ENCODE assay signal across 16 cellular contexts in the genomic region with DNA sequence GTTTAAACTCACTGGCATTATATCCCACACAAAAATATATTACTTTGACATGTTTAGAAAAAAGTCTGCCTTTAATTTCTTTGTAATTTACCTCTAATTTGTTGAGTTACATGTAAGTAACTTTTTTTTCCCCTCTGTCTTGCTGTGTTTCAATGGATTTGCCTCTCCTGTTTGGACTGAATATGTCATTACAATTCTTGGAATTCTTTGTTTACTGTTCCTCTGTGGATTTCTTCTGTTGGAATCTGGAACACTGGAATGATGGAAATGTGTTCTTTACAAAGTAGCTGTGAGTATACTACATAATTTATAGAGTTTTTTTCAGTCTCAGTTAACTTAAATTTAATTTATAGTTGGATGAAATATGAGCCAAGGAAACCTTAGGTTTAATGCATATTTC. TPM values are rescaled to one million over a fixed set of nuclear protein-coding genes. Genes with fewer than 3 reads are reported as not detected.
DNase-seq lines count a peak whose midpoint lies in the region; ATAC-seq and TF ChIP-seq lines count a peak whose summit lies in the region.
"Had no signal": no experiment of that assay in that cellular context is flagged by ENCODE, and none has a peak within 500 bp of the region (broad histone marks: within the 10 kb centered on the region; RNA-seq: fewer than 3 reads in every experiment).

No MANE protein-coding gene starts in this region.

- TF ChIP-seq CTCF in GM23338 (conservative IDR thresholded peaks at IDR 0.05; ENCODE audit: low read depth in 2 of 2) (no peak), SU-DHL-6 (IDR thresholded peaks at IDR 0.05; ENCODE audit: insufficient read depth, low read length, poor library complexity, severe bottlenecking) (no peak), sigmoid colon (IDR thresholded peaks at IDR 0.05) (no peak)

- H3K36me3 Mint-ChIP-seq in GM23338 (ENCODE audit: low read depth) = peaks cover 10% of the 10 kb centered on the region; the same call in 1 of the 3 replicates

- no peak overlapping the region for H3K27ac ChIP-seq in GM23338 (ENCODE audit: low read depth)
- H3K27ac ChIP-seq in SU-DHL-6 (ENCODE audit: low read depth, low read length) = peak overlapping the region; percentile 3; the same call in 1 of the 2 replicates
- peak overlapping the region in 3 of 4 donors; percentile 4 to 35 (median 5) for H3K27ac ChIP-seq in sigmoid colon
- H3K27ac ChIP-seq: esophagus squamous epithelium, stomach had no signal

- no peaks in the 10 kb centered on the region for H3K9me3 Mint-ChIP-seq in GM23338
- H3K9me3 Mint-ChIP-seq: activated B cell treated with CpG ODN at 0.5 μM for 24 hours had no signal

- intact Hi-C loops in sigmoid colon (cut with DNase I) = no loop called here

- H3K27me3 ChIP-seq in GM23338 (ENCODE audit: insufficient read depth) (no peaks in the 10 kb centered on the region), SU-DHL-6 (ENCODE audit: low read length) (no peaks in the 10 kb centered on the region), sigmoid colon (no peaks in the 10 kb centered on the region)
- H3K27me3 ChIP-seq: esophagus squamous epithelium, stomach had no signal

- H3K4me2 ChIP-seq in GM23338 = no peak overlapping the region
- H3K4me2 ChIP-seq in SU-DHL-6 (ENCODE audit: low read depth, low read length, poor library complexity, severe bottlenecking) = no peak overlapping the region

- H3K36me3 ChIP-seq in GM23338 (ENCODE audit: insufficient read depth) (peaks cover 8% of the 10 kb centered on the region; the same call in 1 of the 2 replicates), SU-DHL-6 (ENCODE audit: low read length) (peaks cover 49% of the 10 kb centered on the region), sigmoid colon (peaks cover 0 to 16% (median 0%) of the 10 kb centered on the region in 4 donors)

- H3K9me2 ChIP-seq in GM23338 (ENCODE audit: insufficient read depth) = no peaks in the 10 kb centered on the region
- H3K9me2 ChIP-seq in SU-DHL-6 (replicated peaks; ENCODE audit: insufficient read depth, low read length) = no peaks in the 10 kb centered on the region

- H4K20me1 ChIP-seq in GM23338 (replicated peaks; ENCODE audit: insufficient read depth) = peaks cover 9% of the 10 kb centered on the region; the same call in 1 of the 2 replicates
- peaks cover 53% of the 10 kb centered on the region for H4K20me1 ChIP-seq in SU-DHL-6 (ENCODE audit: low read depth, low read length)

- no peak for TF ChIP-seq POLR2A in sigmoid colon (IDR thresholded peaks at IDR 0.05)

- H3K4me1 Mint-ChIP-seq in GM23338 = peaks cover 24% of the 10 kb centered on the region

- H3K4me3 ChIP-seq in GM23338 (no peak overlapping the region), SU-DHL-6 (ENCODE audit: insufficient read depth, low read length, poor library complexity, severe bottlenecking) (no peak overlapping the region), sigmoid colon (no peak overlapping the region)
- H3K4me3 ChIP-seq: esophagus squamous epithelium, stomach had no signal

- H3K4me1 ChIP-seq in GM23338 (ENCODE audit: insufficient read depth) (peaks cover 14% of the 10 kb centered on the region), sigmoid colon (peaks cover 0 to 67% (median 48%) of the 10 kb centered on the region in 4 donors)

- ATAC-seq in GM23338 = no peak

- H3K79me2 ChIP-seq in GM23338 (replicated peaks; ENCODE audit: insufficient read depth) (peaks cover 93% of the 10 kb centered on the region), SU-DHL-6 (ENCODE audit: insufficient read depth, low read length) (peaks cover 100% of the 10 kb centered on the region)

- peak overlapping the region; percentile 28 for H3K27ac Mint-ChIP-seq in GM23338
- H3K27ac Mint-ChIP-seq: activated B cell treated with CpG ODN at 0.5 μM for 24 hours had no signal

- DNase-seq in GM23338 (ENCODE audit: low spot score) (no peak), hepatic stellate cell (ENCODE audit: low spot score) (peak; percentile 7), sigmoid colon (no peak), NCI-H1417 (lab: John Stamatoyannopoulos, UW) (no peak), SW 1271 (lab: John Stamatoyannopoulos, UW) (no peak)
- DNase-seq in activated CD4-positive, CD25-positive, alpha-beta regulatory T cell treated with anti-CD3 and anti-CD28 coated beads, Interleukin-2, amount 50 U/mL, for 72 hours = no peak
- DNase-seq: activated B cell treated with CpG ODN at 0.5 μM for 24 hours; activated T-cell treated with anti-CD3 and anti-CD28 coated beads, Interleukin-2, amount 50 U/mL, for 24 hours; DMS 273 treated with DMSO at 0.1 percent for 48 hours; esophagus squamous epithelium; NCI-H1092; NCI-H524 treated with DMSO at 0.1 percent for 48 hours; occipital lobe; stimulated activated CD4-positive, alpha-beta T cell treated with anti-CD3 and anti-CD28 coated beads, Interleukin-4, amount 100 ng/mL, for 1 hour; stomach had no signal

- no peaks in the 10 kb centered on the region for H3K27me3 Mint-ChIP-seq in GM23338 (ENCODE audit: insufficient read depth, low read depth, poor library complexity)
- H3K27me3 Mint-ChIP-seq: activated B cell treated with CpG ODN at 0.5 μM for 24 hours; activated T-cell treated with anti-CD3 and anti-CD28 coated beads, Interleukin-2, amount 50 U/mL, for 24 hours had no signal

- H2AFZ ChIP-seq in GM23338 (no peak overlapping the region), SU-DHL-6 (ENCODE audit: low read depth, low read length, severe bottlenecking) (no peak overlapping the region)

- no peaks in the 10 kb centered on the region for H3K9me3 ChIP-seq in SU-DHL-6 (ENCODE audit: insufficient read depth, low read length)
- H3K9me3 ChIP-seq in sigmoid colon = no peaks in the 10 kb centered on the region
- H3K9me3 ChIP-seq: esophagus squamous epithelium, stomach had no signal

- no peak overlapping the region for H3K4me3 Mint-ChIP-seq in GM23338
- H3K4me3 Mint-ChIP-seq: activated B cell treated with CpG ODN at 0.5 μM for 24 hours; activated T-cell treated with anti-CD3 and anti-CD28 coated beads, Interleukin-2, amount 50 U/mL, for 24 hours had no signal

- no peak overlapping the region for H3K9ac ChIP-seq in SU-DHL-6 (ENCODE audit: low read length)

- no peak for TF ChIP-seq EP300 in sigmoid colon (IDR thresholded peaks at IDR 0.05)

- H3F3A ChIP-seq in GM23338 (replicated peaks; ENCODE audit: low read depth) (no peaks in the 10 kb centered on the region), SU-DHL-6 (ENCODE audit: insufficient read depth) (peaks cover 20% of the 10 kb centered on the region; the same call in 1 of the 2 replicates)

TF ChIP-seq in GM23338, 12 proteins besides CTCF, POLR2A, EP300 and RAD21:
- TF ChIP-seq ZNF114 (CRISPR knock-in tag; IDR thresholded peaks at IDR 0.05) (no peak), JUNB (IDR thresholded peaks at IDR 0.05; ENCODE audit: unreplicated experiment) (no peak), STAT1 (IDR thresholded peaks at IDR 0.05; ENCODE audit: unreplicated experiment) (no peak), ZNF331 (CRISPR knock-in tag; IDR thresholded peaks at IDR 0.05; ENCODE audit: low read depth) (no peak), CREB1 (CRISPR knock-in tag; IDR thresholded peaks at IDR 0.05; ENCODE audit: low read depth) (no peak), NANOG (IDR thresholded peaks at IDR 0.05; ENCODE audit: borderline replicate concordance) (no peak)
- TF ChIP-seq, protein P1, sequence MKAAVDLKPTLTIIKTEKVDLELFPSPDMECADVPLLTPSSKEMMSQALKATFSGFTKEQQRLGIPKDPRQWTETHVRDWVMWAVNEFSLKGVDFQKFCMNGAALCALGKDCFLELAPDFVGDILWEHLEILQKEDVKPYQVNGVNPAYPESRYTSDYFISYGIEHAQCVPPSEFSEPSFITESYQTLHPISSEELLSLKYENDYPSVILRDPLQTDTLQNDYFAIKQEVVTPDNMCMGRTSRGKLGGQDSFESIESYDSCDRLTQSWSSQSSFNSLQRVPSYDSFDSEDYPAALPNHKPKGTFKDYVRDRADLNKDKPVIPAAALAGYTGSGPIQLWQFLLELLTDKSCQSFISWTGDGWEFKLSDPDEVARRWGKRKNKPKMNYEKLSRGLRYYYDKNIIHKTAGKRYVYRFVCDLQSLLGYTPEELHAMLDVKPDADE (IDR thresholded peaks at IDR 0.05) = no peak
- TF ChIP-seq, protein P2, sequence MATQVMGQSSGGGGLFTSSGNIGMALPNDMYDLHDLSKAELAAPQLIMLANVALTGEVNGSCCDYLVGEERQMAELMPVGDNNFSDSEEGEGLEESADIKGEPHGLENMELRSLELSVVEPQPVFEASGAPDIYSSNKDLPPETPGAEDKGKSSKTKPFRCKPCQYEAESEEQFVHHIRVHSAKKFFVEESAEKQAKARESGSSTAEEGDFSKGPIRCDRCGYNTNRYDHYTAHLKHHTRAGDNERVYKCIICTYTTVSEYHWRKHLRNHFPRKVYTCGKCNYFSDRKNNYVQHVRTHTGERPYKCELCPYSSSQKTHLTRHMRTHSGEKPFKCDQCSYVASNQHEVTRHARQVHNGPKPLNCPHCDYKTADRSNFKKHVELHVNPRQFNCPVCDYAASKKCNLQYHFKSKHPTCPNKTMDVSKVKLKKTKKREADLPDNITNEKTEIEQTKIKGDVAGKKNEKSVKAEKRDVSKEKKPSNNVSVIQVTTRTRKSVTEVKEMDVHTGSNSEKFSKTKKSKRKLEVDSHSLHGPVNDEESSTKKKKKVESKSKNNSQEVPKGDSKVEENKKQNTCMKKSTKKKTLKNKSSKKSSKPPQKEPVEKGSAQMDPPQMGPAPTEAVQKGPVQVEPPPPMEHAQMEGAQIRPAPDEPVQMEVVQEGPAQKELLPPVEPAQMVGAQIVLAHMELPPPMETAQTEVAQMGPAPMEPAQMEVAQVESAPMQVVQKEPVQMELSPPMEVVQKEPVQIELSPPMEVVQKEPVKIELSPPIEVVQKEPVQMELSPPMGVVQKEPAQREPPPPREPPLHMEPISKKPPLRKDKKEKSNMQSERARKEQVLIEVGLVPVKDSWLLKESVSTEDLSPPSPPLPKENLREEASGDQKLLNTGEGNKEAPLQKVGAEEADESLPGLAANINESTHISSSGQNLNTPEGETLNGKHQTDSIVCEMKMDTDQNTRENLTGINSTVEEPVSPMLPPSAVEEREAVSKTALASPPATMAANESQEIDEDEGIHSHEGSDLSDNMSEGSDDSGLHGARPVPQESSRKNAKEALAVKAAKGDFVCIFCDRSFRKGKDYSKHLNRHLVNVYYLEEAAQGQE (IDR thresholded peaks at IDR 0.05; ENCODE audit: unreplicated experiment) = no peak

RNA-seq across cellular contexts. Expression of a gene that starts 30.4 kb away (rescaled TPM):
- total RNA-seq in GM23338 (2014; rRNA removed; shearing (Covaris generic)) = 210 and 214 TPM in 2 replicates
- polyA plus RNA-seq in GM23338 (2016; fragmentation: Nextera tagmentation; extraction: Ambion mirVana) (475 and 499 TPM in 2 replicates), sigmoid colon (100 to 1,000 TPM; 112 to 134 (median 132) TPM)
- 100 to 1,000 TPM; 256 to 330 (median 275) TPM for total RNA-seq in sigmoid colon
